25 cellular contexts compared by ENCODE assay signal in genomic region chr20:41903614-41904013, GRCh38.
"Had no signal": no experiment of that assay in that cellular context is flagged by ENCODE, and none has a peak within 500 bp of the region (broad histone marks: within the 10 kb centered on the region; RNA-seq: fewer than 3 reads in every experiment).

No MANE protein-coding gene starts in this region.

- H3K27ac ChIP-seq: heart right ventricle, hepatocyte, lower lobe of right lung, ovary, prostate gland, stomach, testis, thyroid gland, transverse colon, upper lobe of left lung, vagina had no signal

- H3K27me3 Mint-ChIP-seq: stimulated activated naive B cell treated with anti-CD40 and anti-IgM and Interleukin-4, amounts not matched to agents 10 μg/mL and 1 μg/mL and 100 μg/mL, for 72 hours had no signal

- H3K4me3 ChIP-seq: heart right ventricle, hepatocyte, lower lobe of right lung, ovary, prostate gland, smooth muscle cell, stomach, testis, thyroid gland, transverse colon, upper lobe of left lung, vagina had no signal

- H2AFZ ChIP-seq: hepatocyte had no signal

- H3K4me3 Mint-ChIP-seq: naive thymus-derived CD8-positive, alpha-beta T cell; nephron progenitor cell; stimulated activated naive B cell treated with anti-CD40 and anti-IgM and Interleukin-4, amounts not matched to agents 10 μg/mL and 1 μg/mL and 100 μg/mL, for 72 hours had no signal

- H3K27me3 ChIP-seq: hepatocyte, ovary, testis, thyroid gland, transverse colon, upper lobe of left lung, vagina had no signal

- H3K27ac Mint-ChIP-seq: naive thymus-derived CD8-positive, alpha-beta T cell; nephron progenitor cell; stimulated activated naive B cell treated with anti-CD40 and anti-IgM and Interleukin-4, amounts not matched to agents 10 μg/mL and 1 μg/mL and 100 μg/mL, for 72 hours had no signal

- H3K4me1 Mint-ChIP-seq: naive thymus-derived CD8-positive, alpha-beta T cell; nephron progenitor cell; stimulated activated naive B cell treated with anti-CD40 and anti-IgM and Interleukin-4, amounts not matched to agents 10 μg/mL and 1 μg/mL and 100 μg/mL, for 72 hours had no signal

- H3K9me3 Mint-ChIP-seq: nephron progenitor cell; stimulated activated naive B cell treated with anti-CD40 and anti-IgM and Interleukin-4, amounts not matched to agents 10 μg/mL and 1 μg/mL and 100 μg/mL, for 72 hours had no signal

- H3K79me2 ChIP-seq: hepatocyte had no signal

- DNase-seq: heart right ventricle; islet precursor cell; lower lobe of right lung; mammary epithelial cell; mesenchymal stem cell; naive thymus-derived CD8-positive, alpha-beta T cell; nephron progenitor cell; ovary; posterior cingulate gyrus; retina; right cardiac atrium; stimulated activated CD4-positive, alpha-beta T cell treated with anti-CD3 and anti-CD28 coated beads, Interleukin-1b, Interleukin-23, amount 100 ng/mL, for 48 hours; stimulated activated CD4-positive, alpha-beta T cell treated with anti-CD3 and anti-CD28 coated beads, Interleukin-2, amount 100 ng/mL, for 48 hours; stimulated activated CD4-positive, alpha-beta T cell treated with anti-CD3 and anti-CD28 coated beads, Interleukin-4, amount 100 ng/mL, for 4 hours; stimulated activated naive B cell treated with anti-CD40 and anti-IgM and Interleukin-4, amounts not matched to agents 10 μg/mL and 1 μg/mL and 100 μg/mL, for 72 hours; stimulated activated naive CD8-positive, alpha-beta T cell treated with anti-CD3 and anti-CD28 coated beads, Interleukin-15, Interleukin-2, amounts not matched to agents 100 U/mL and 50 U/mL, for 24 hours; stomach; testis; thyroid gland; transverse colon; upper lobe of left lung had no signal

- H3K36me3 Mint-ChIP-seq: naive thymus-derived CD8-positive, alpha-beta T cell; stimulated activated naive B cell treated with anti-CD40 and anti-IgM and Interleukin-4, amounts not matched to agents 10 μg/mL and 1 μg/mL and 100 μg/mL, for 72 hours had no signal

- H3K4me1 ChIP-seq: heart right ventricle, lower lobe of right lung, prostate gland, stomach, testis, thyroid gland, transverse colon, upper lobe of left lung, vagina had no signal

- H3K4me2 ChIP-seq: hepatocyte, smooth muscle cell had no signal

- H3K36me3 ChIP-seq: heart right ventricle, lower lobe of right lung, ovary, prostate gland, stomach, thyroid gland, transverse colon, upper lobe of left lung, vagina had no signal

- H3K9me3 ChIP-seq: heart right ventricle, lower lobe of right lung, ovary, prostate gland, stomach, testis, thyroid gland, transverse colon, upper lobe of left lung, vagina had no signal
